ENCODE assay signal across 9 cellular contexts in the genomic region with DNA sequence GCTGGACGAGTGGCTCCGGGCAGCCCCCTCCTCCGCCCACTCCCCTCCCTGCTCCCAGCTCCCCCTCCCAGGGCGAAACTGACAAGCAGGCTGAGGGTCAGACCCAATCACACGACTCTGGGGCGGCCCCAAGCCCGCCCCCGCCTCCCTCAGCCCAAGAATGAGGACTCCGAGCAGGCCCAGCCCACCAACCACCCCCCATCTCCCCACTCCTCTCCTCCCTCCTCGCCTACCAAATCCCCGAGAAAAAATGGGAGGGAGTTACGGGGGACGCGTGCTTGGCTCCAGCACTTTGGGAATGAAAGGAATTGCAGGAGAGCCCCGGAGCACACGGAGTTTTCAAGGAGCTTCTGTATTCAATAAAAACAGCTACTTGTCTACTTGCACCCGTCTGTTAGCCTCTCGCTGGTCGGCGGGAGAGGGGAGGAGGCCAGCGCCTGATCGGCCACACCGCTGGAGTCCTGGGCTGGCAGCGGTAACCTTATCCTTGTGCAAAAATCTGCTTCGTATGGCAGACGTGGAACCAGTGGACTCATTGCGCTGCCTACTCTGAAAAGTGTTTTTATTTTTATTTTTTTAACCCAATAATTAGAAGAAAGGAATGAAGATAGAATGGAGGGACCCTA. TPM values are rescaled to one million over a fixed set of nuclear protein-coding genes. Genes with fewer than 3 reads are reported as not detected.
A peak's percentile ranks its signal among the peaks of the same experiment; 100 is the strongest.
DNase-seq lines count a peak whose midpoint lies in the region; ATAC-seq and TF ChIP-seq lines count a peak whose summit lies in the region.
"Had no signal": no experiment of that assay in that cellular context is flagged by ENCODE, and none has a peak within 500 bp of the region (broad histone marks: within the 10 kb centered on the region; RNA-seq: fewer than 3 reads in every experiment).

No MANE protein-coding gene starts in this region.

- H3K4me3 ChIP-seq in RWPE2 (ENCODE audit: severe bottlenecking) (no peak overlapping the region), fibroblast of villous mesenchyme (ENCODE audit: low read depth, low read length) (peak overlapping the region; percentile 60), neural cell (ENCODE audit: low read length) (peak overlapping the region; percentile 61), urinary bladder (ENCODE audit: low read depth, low read length) (peak overlapping the region; percentile 40)

- H3K9ac ChIP-seq in neural cell (ENCODE audit: low read length): no peak overlapping the region

- no peak for TF ChIP-seq RAD21 in neural cell (conservative IDR thresholded peaks at IDR 0.05)

- TF ChIP-seq EP300 in neural cell (conservative IDR thresholded peaks at IDR 0.05; ENCODE audit: poor library complexity, severe bottlenecking): no peak

- peaks cover 22% of the 10 kb centered on the region for H3K4me1 ChIP-seq in RWPE2 (ENCODE audit: insufficient read depth, poor library complexity, severe bottlenecking)
- no peaks in the 10 kb centered on the region for H3K4me1 ChIP-seq in urinary bladder (ENCODE audit: insufficient read depth)

- no peak for ATAC-seq in RWPE2 (ENCODE audit: low read depth)

- H3K36me3 ChIP-seq in RWPE2 (ENCODE audit: low read depth) (no peaks in the 10 kb centered on the region), neural cell (ENCODE audit: insufficient read depth, low read length) (no peaks in the 10 kb centered on the region), urinary bladder (ENCODE audit: insufficient read depth) (no peaks in the 10 kb centered on the region)

- H3K9me3 ChIP-seq in RWPE2 (ENCODE audit: severe bottlenecking) (no peaks in the 10 kb centered on the region), neural cell (ENCODE audit: low read length) (no peaks in the 10 kb centered on the region)

- no peaks in the 10 kb centered on the region for H3K9me2 ChIP-seq in neural cell (ENCODE audit: insufficient read depth, low read length)

- no peaks in the 10 kb centered on the region for H3K27me3 ChIP-seq in RWPE2 (ENCODE audit: insufficient read depth, poor library complexity, severe bottlenecking)
- H3K27me3 ChIP-seq in neural cell (ENCODE audit: insufficient read depth, low read depth, low read length): peaks cover 21% of the 10 kb centered on the region

- DNase-seq in RWPE2 (ENCODE audit: low spot score) (no peak), fibroblast of villous mesenchyme (ENCODE audit: low read depth) (peak; percentile 37), NCI-H1092 treated with DMSO at 0.1 percent for 48 hours (lab: John Stamatoyannopoulos, UW) (no peak), NCI-H510A treated with DMSO at 0.1 percent for 48 hours (lab: John Stamatoyannopoulos, UW) (no peak), HT-29 (ENCODE audit: low spot score) (no peak)
- DNase-seq: NK-92 treated with Interleukin-12 subunit alpha and Interleukin-12 subunit beta, amount 100 ng/mL, for 24 hours; stimulated activated CD8-positive, alpha-beta memory T cell treated with anti-CD3 and anti-CD28 coated beads, Interleukin-4, amount 100 ng/mL, for 48 hours had no signal

- H3K79me2 ChIP-seq in neural cell (replicated peaks; ENCODE audit: insufficient read depth, low read length): peaks cover 23% of the 10 kb centered on the region

- 3% methylated on average over 27 of the region's 27 CpGs for WGBS in urinary bladder

- H3K27ac ChIP-seq in RWPE2 (ENCODE audit: poor library complexity, severe bottlenecking) (peak overlapping the region; percentile 47), neural cell (ENCODE audit: low read length) (no peak overlapping the region), urinary bladder (ENCODE audit: low read depth) (no peak overlapping the region)

- TF ChIP-seq CTCF in RWPE2 (IDR thresholded peaks at IDR 0.05; ENCODE audit: poor library complexity, severe bottlenecking) (no peak), fibroblast of villous mesenchyme (IDR thresholded peaks at IDR 0.05; ENCODE audit: insufficient read depth, low read depth, low read length) (no peak), neural cell (IDR thresholded peaks at IDR 0.05; ENCODE audit: poor library complexity, severe bottlenecking) (no peak)

- H3F3A ChIP-seq in neural cell (ENCODE audit: insufficient read depth, low read length, poor library complexity, severe bottlenecking): peaks cover 4% of the 10 kb centered on the region

- no peak overlapping the region for H3K4me2 ChIP-seq in neural cell (ENCODE audit: low read length)

- no peak overlapping the region for H2AFZ ChIP-seq in neural cell (ENCODE audit: low read depth, low read length)

- H4K20me1 ChIP-seq in neural cell (ENCODE audit: insufficient read depth): no peaks in the 10 kb centered on the region

TF ChIP-seq in neural cell, 6 proteins besides CTCF, POLR2A, EP300 and RAD21:
- no peak for TF ChIP-seq POLR2AphosphoS5 (IDR thresholded peaks at IDR 0.05)

RNA-seq across cellular contexts. Expression of a gene that starts 0.3 kb away (rescaled TPM):
- total RNA-seq in fibroblast of villous mesenchyme: 18.6 and 19.6 TPM in 2 replicates
- 1.3 and 4.6 TPM in 2 replicates for polyA plus RNA-seq in neural cell
- 3.9 and 5.9 TPM in 2 replicates for polyA minus RNA-seq in neural cell
- total RNA-seq in urinary bladder: 76.5 TPM
- 2.7 TPM for polyA plus RNA-seq in urinary bladder
- total RNA-seq in HT-29 (2014; rRNA removed; shearing (Covaris generic)): not detected in 2 replicates

Comparison
In these comparisons a context has a peak if more than half of its experiments do, and no peak if none do; other contexts are left out.
1. RNA of a gene that starts 0.3 kb away (total RNA-seq): 76.5 TPM in urinary bladder (single experiment) and 18.6 to 19.6 TPM in fibroblast of villous mesenchyme; not detected in HT-29; every median in the first group is over 10 times any median in the second.